In the genomic region with DNA sequence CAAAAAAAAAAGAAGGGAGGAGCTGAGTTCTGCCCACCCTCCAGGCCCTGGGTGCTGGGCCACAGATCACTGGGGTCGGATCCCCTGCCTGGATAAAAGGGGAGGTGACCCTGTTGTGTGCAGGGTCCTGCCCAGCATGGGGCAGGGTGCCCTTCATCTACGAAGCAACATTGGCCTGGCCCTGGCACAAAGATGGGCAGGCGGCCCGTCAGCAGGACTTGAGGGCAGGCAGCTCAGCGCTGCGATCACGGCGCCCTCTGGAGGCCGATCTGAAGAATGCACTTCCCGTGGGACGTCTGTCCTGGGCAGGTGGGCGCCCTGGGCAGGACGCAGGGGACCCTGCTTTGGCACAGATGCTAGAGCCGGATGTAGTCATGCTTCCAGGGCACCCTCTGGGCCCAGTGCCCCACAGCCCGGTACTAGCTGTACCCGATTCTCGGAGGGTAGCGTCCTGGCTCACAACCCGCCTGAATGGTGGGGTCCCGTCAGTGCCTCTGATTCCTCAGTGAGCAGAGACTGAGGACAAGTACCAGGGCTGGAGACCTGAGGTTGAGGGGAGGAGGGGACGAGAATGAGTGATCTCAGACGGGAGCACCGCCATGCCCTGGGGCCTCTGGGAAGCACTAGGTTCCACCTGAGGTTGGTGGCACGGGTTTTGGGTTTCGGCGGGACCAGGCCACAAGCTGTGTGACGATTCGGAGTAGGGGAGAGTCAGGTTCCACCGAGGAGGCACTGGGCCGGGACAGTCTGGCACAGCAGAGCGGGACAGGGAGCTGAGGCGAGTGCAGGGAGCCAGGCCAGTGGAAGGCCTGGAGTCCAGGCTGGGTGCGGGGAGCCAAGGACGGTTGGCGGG, we compare ENCODE assay signal across 9 cellular contexts. TPM values are rescaled to one million over a fixed set of nuclear protein-coding genes. Genes with fewer than 3 reads are reported as not detected.
DNase-seq lines count a peak whose midpoint lies in the region; ATAC-seq lines count a peak whose summit lies in the region.
"Had no signal": no experiment of that assay in that cellular context is flagged by ENCODE, and none has a peak within 500 bp of the region (broad histone marks: within the 10 kb centered on the region; RNA-seq: fewer than 3 reads in every experiment).

No MANE protein-coding gene starts in this region.

- H3K27me3 Mint-ChIP-seq in T-helper 17 cell = no peaks in the 10 kb centered on the region

- no peaks in the 10 kb centered on the region for H3K4me1 ChIP-seq in right cardiac atrium (ENCODE audit: control insufficient read depth, insufficient read depth, low read length)

- peak overlapping the region; percentile 63 for H3K4me3 Mint-ChIP-seq in T-helper 17 cell

- intact Hi-C loops in right cardiac atrium (cut with DNase I) = no loop called here
- intact Hi-C loops in sciatic nerve (cut with DNase I) = no loop called here

- H3K27ac Mint-ChIP-seq in T-helper 17 cell = peak overlapping the region; percentile 87

- DNase-seq in SIG-M5 treated with dmso at 0.1 percent for 504 hours (lab: John Stamatoyannopoulos, UW; ENCODE audit: unreplicated experiment) (peak; percentile 15), SIG-M5 (lab: John Stamatoyannopoulos, UW) (no peak), Kasumi-1 (lab: John Stamatoyannopoulos, UW) (peak; percentile 49 to 51), T-helper 17 cell (peak; percentile 53 to 62 (median 58)), amygdala (lab: John Stamatoyannopoulos, UW) (peak in 42 of 56 donors; percentile 8 to 80 (median 46)), right cardiac atrium (peak; percentile 71 to 90 (median 86)), sciatic nerve (ENCODE audit: low spot score) (peak; percentile 84)

- no peaks in the 10 kb centered on the region for H3K36me3 Mint-ChIP-seq in T-helper 17 cell (ENCODE audit: low read depth)

- ATAC-seq in T-helper 17 cell = peak; percentile 69
- peak; percentile 53 to 63 for ATAC-seq in right cardiac atrium
- peak; percentile 70 for ATAC-seq in sciatic nerve
- no peak for ATAC-seq in GM19328 (IDR thresholded peaks at IDR 0.05; ENCODE audit: unreplicated experiment)

- 30% methylated on average over 35 of the region's 35 CpGs for WGBS in right cardiac atrium

- no peak overlapping the region for H3K27ac ChIP-seq in right cardiac atrium (ENCODE audit: low read length)

- no peak overlapping the region for H3K4me3 ChIP-seq in right cardiac atrium (ENCODE audit: low read length)

- H3K4me1 Mint-ChIP-seq in T-helper 17 cell = peaks cover 25% of the 10 kb centered on the region

- H3K9me3 ChIP-seq in T-helper 17 cell (ENCODE audit: control insufficient read depth, low read length, poor library complexity, severe bottlenecking) (no peaks in the 10 kb centered on the region), right cardiac atrium (ENCODE audit: control insufficient read depth, low read length) (no peaks in the 10 kb centered on the region)

- no peaks in the 10 kb centered on the region for H3K27me3 ChIP-seq in right cardiac atrium (ENCODE audit: control insufficient read depth, insufficient read depth)

RNA-seq across cellular contexts. Expression of gene ARID5A, which starts 18.0 kb away (rescaled TPM):
- total RNA-seq in T-helper 17 cell (100 to 1,000 TPM; 126 to 139 TPM), right cardiac atrium (10 to 100 TPM; 13.0 to 28.0 (median 19.3) TPM), sciatic nerve (44.8 TPM)
- 31.8 TPM for polyA plus RNA-seq in right cardiac atrium

RNA-seq across cellular contexts. Expression of gene NEURL3, which starts 49.4 kb away (rescaled TPM):
- total RNA-seq in T-helper 17 cell (under 1 TPM in 1 of 2 donors, not detected in 1; 0.44 TPM), right cardiac atrium (under 1 TPM in 2 of 4 donors, not detected in 2; 0.15 to 0.20 TPM), sciatic nerve (0.58 TPM)
- polyA plus RNA-seq in right cardiac atrium = 0.07 TPM
- total RNA-seq: pulmonary artery endothelial cell had no signal
